1 cellular context compared by ENCODE assay signal in genomic region chr14:35807131-35807961, GRCh38.
A peak's percentile ranks its signal among the peaks of the same experiment; 100 is the strongest.
TF ChIP-seq lines count a peak whose summit lies in the region.

No MANE protein-coding gene starts in this region.

TF ChIP-seq in HepG2, 621 proteins besides CTCF, POLR2A, EP300 and RAD21 (continued from another document and continues in another):
- TF ChIP-seq RNF219 (CRISPR knock-in tag; IDR thresholded peaks at IDR 0.05) = peak; percentile 48; the same call in 1 of the 2 replicates
- TF ChIP-seq HIC2 (CRISPR knock-in tag; IDR thresholded peaks at IDR 0.05; ENCODE audit: low read depth) = no peak
- peak; percentile 89 for TF ChIP-seq BCL6 (CRISPR knock-in tag; IDR thresholded peaks at IDR 0.05)
- TF ChIP-seq ZNF589 (CRISPR knock-in tag; conservative IDR thresholded peaks at IDR 0.05) = no peak
- TF ChIP-seq ATF5 (CRISPR knock-in tag; IDR thresholded peaks at IDR 0.05; ENCODE audit: low read depth) = no peak
- 0 out of 2 replicates have a peak, but pooled peaks have one; percentile 71 for TF ChIP-seq RARG (CRISPR knock-in tag; IDR thresholded peaks at IDR 0.05; ENCODE audit: low read depth)
- TF ChIP-seq HNF1B (CRISPR knock-in tag; IDR thresholded peaks at IDR 0.05) = no peak
- no peak for TF ChIP-seq ZNF263 (CRISPR knock-in tag; IDR thresholded peaks at IDR 0.05)
- no peak for TF ChIP-seq CHCHD3 (CRISPR knock-in tag; IDR thresholded peaks at IDR 0.05)
- TF ChIP-seq PHB2 (IDR thresholded peaks at IDR 0.05; ENCODE audit: partially characterized antibody) = no peak
- no peak for TF ChIP-seq DBP (CRISPR knock-in tag; IDR thresholded peaks at IDR 0.05; ENCODE audit: not compliant biosample characterization)
- no peak for TF ChIP-seq ZNF136 (CRISPR knock-in tag; IDR thresholded peaks at IDR 0.05; ENCODE audit: low read depth)
- TF ChIP-seq ZSCAN9 (CRISPR knock-in tag; IDR thresholded peaks at IDR 0.05; ENCODE audit: borderline replicate concordance) = no peak
- no peak for TF ChIP-seq IKZF4 (CRISPR knock-in tag; IDR thresholded peaks at IDR 0.05; ENCODE audit: borderline replicate concordance, low read depth, not compliant biosample characterization)
- peak; percentile 89 for TF ChIP-seq ELF3 (CRISPR knock-in tag; IDR thresholded peaks at IDR 0.05)
- TF ChIP-seq ZSCAN5A (CRISPR knock-in tag; IDR thresholded peaks at IDR 0.05; ENCODE audit: borderline replicate concordance) = peak; percentile 31; the same call in 1 of the 2 replicates
- no peak for TF ChIP-seq ZNF468 (CRISPR knock-in tag; IDR thresholded peaks at IDR 0.05)
- TF ChIP-seq SMARCE1 (IDR thresholded peaks at IDR 0.05; ENCODE audit: borderline replicate concordance) = no peak
- peak; percentile 86 for TF ChIP-seq SAP130 (CRISPR knock-in tag; IDR thresholded peaks at IDR 0.05; ENCODE audit: low read depth)
- peak; percentile 94 for TF ChIP-seq ZNF503 (CRISPR knock-in tag; IDR thresholded peaks at IDR 0.05)
- peak; percentile 44; the same call in 1 of the 2 replicates for TF ChIP-seq ZHX1 (CRISPR knock-in tag; IDR thresholded peaks at IDR 0.05; ENCODE audit: low read depth)
- TF ChIP-seq FLYWCH1 (CRISPR knock-in tag; IDR thresholded peaks at IDR 0.05) = no peak
- TF ChIP-seq STAG1 (CRISPR knock-in tag; IDR thresholded peaks at IDR 0.05) = no peak
- TF ChIP-seq GATAD2A (CRISPR knock-in tag; IDR thresholded peaks at IDR 0.05) = peak; percentile 98
- peak; percentile 90 for TF ChIP-seq PRDM15 (CRISPR knock-in tag; IDR thresholded peaks at IDR 0.05)
- no peak for TF ChIP-seq TAF15 (IDR thresholded peaks at IDR 0.05; ENCODE audit: low read depth, low read length, poor library complexity, severe bottlenecking)
- TF ChIP-seq NCOA2 (CRISPR knock-in tag; IDR thresholded peaks at IDR 0.05) = peak; percentile 91
- TF ChIP-seq ONECUT2 (CRISPR knock-in tag; IDR thresholded peaks at IDR 0.05) = no peak; the same call in 1 of the 2 replicates
- no peak; the same call in 2 of the 3 replicates for TF ChIP-seq MXI1 (IDR thresholded peaks at IDR 0.05; ENCODE audit: borderline replicate concordance, low read depth, low read length)
- no peak for TF ChIP-seq SMARCC2 (IDR thresholded peaks at IDR 0.05)
- no peak for TF ChIP-seq CREBL2 (CRISPR knock-in tag; IDR thresholded peaks at IDR 0.05; ENCODE audit: borderline replicate concordance)
- TF ChIP-seq KDM6A (CRISPR knock-in tag; IDR thresholded peaks at IDR 0.05; ENCODE audit: low read depth) = peak; percentile 79; the same call in 1 of the 2 replicates
- no peak for TF ChIP-seq ZNF747 (CRISPR knock-in tag; IDR thresholded peaks at IDR 0.05; ENCODE audit: borderline replicate concordance)
- TF ChIP-seq KLF11 (CRISPR knock-in tag; IDR thresholded peaks at IDR 0.05) = no peak
- 0 out of 2 replicates have a peak, but pooled peaks have one; percentile 58 for TF ChIP-seq ZNF367 (CRISPR knock-in tag; IDR thresholded peaks at IDR 0.05; ENCODE audit: borderline replicate concordance)
- TF ChIP-seq JUND (CRISPR knock-in tag; IDR thresholded peaks at IDR 0.05) = no peak
- no peak for TF ChIP-seq ZNF781 (CRISPR knock-in tag; IDR thresholded peaks at IDR 0.05; ENCODE audit: borderline replicate concordance, not compliant biosample characterization)
- no peak for TF ChIP-seq ZNF615 (CRISPR knock-in tag; IDR thresholded peaks at IDR 0.05; ENCODE audit: borderline replicate concordance)
- peak; percentile 60; the same call in 1 of the 2 replicates for TF ChIP-seq KAT7 (CRISPR knock-in tag; IDR thresholded peaks at IDR 0.05; ENCODE audit: borderline replicate concordance)
- no peak for TF ChIP-seq NFIB (CRISPR knock-in tag; IDR thresholded peaks at IDR 0.05; ENCODE audit: borderline replicate concordance)
- no peak for TF ChIP-seq IRF9 (CRISPR knock-in tag; IDR thresholded peaks at IDR 0.05; ENCODE audit: borderline replicate concordance)
